10 cellular contexts compared by ENCODE assay signal in the genomic region with DNA sequence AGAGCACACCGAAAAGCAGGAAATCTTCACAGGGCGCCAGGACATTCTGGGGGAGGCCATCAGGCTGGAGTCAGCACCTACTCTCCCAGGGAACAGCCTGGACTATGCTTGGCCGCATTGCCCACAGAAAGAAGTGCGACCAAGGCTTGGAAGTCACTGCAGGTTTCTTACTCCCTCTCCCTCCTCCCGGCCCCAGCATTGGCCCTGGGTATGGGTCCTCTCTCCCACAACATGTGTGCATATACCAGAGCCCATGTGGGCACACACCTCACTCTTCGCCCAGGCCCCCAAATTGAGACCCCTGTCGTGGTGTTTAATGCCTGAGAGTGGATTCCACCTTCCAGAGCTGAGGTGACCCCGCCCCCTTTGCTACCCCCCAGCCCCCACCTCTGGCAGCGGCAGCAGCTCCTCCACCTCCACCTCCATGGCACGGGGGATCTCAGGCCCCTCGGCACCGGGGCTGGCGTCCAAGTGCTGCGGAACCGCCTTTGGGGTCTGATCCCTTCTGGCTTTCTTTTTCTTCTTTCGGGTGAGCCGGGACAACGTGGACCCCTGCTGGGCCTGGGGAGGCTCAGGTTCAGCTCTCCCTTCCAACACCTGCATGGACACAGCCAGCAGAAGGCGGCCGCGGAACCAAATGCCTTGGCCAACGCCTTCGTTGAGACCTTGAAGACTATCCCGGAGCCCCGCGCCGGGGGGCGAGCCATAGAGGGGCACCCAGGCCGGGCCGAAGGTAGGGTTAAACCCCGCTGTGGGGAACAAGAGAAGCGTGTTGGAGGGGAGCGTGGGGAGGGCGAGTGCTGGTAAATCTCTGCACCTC. TPM values are rescaled to one million over a fixed set of nuclear protein-coding genes. Genes with fewer than 3 reads are reported as not detected.
DNase-seq lines count a peak whose midpoint lies in the region; ATAC-seq and TF ChIP-seq lines count a peak whose summit lies in the region.
"Had no signal": no experiment of that assay in that cellular context is flagged by ENCODE, and none has a peak within 500 bp of the region (broad histone marks: within the 10 kb centered on the region; RNA-seq: fewer than 3 reads in every experiment).

No MANE protein-coding gene starts in this region.

- no peak for ATAC-seq in IMR-90 (ENCODE audit: low read depth)

- WGBS in IMR-90 (ENCODE audit: extremely low coverage in 2 of 2, insufficient read length in 1 of 2), 2 experiments = no CpG with 5 or more reads among the region's 34 CpGs
- 47 to 48% methylated on average over 21 to 24 of the region's 34 CpGs for WGBS in mesodermal cell (ENCODE audit: insufficient coverage in 2 of 2), 2 experiments

- H4K91ac ChIP-seq in IMR-90 (ENCODE audit: insufficient read depth, low read depth, low read length) = no peak overlapping the region

- H3K14ac ChIP-seq in IMR-90 (replicated peaks; ENCODE audit: low read depth, low read length) = no peak overlapping the region

- dilution Hi-C loops in IMR-90 (cut with HindIII; ENCODE audit: low sequenced_read_pairs, unreplicated experiment) = no loop called here

- no peak overlapping the region for H2BK5ac ChIP-seq in IMR-90 (ENCODE audit: low read depth, low read length, poor library complexity, severe bottlenecking)

- H4K5ac ChIP-seq in IMR-90 (ENCODE audit: low read depth, low read length) = no peak overlapping the region

- H3K27ac ChIP-seq in IMR-90 (ENCODE audit: insufficient read depth, low read length) (no peak overlapping the region), mesodermal cell (ENCODE audit: low read depth, low read length, severe bottlenecking) (no peak overlapping the region), subcutaneous abdominal adipose tissue (ENCODE audit: low read depth, low read length) (no peak overlapping the region)
- H3K27ac ChIP-seq: VCaP had no signal

- H3K18ac ChIP-seq in IMR-90 (ENCODE audit: low read depth, low read length) = no peak overlapping the region

- H2AK9ac ChIP-seq in IMR-90 (replicated peaks; ENCODE audit: low read depth, low read length, poor library complexity) = no peak overlapping the region

- no peaks in the 10 kb centered on the region for H3K9me1 ChIP-seq in IMR-90 (ENCODE audit: insufficient read depth, low read length)

- H3K4ac ChIP-seq in IMR-90 (ENCODE audit: low read depth, low read length) = no peak overlapping the region

- in situ Hi-C loops in IMR-90 (cut with MboI; ENCODE audit: low sequenced_read_pairs) = no loop called here

- TF ChIP-seq CTCF in IMR-90 (conservative IDR thresholded peaks at IDR 0.05; ENCODE audit: low read depth, low read length) (no peak), cardiac fibroblast (IDR thresholded peaks at IDR 0.05; ENCODE audit: low read depth, low read length) (no peak)

- H3K9me3 ChIP-seq in IMR-90 (ENCODE audit: control insufficient read depth, insufficient read depth, low read length) = no peaks in the 10 kb centered on the region
- H3K9me3 ChIP-seq in mesodermal cell (ENCODE audit: control insufficient read depth, low read length) = no peaks in the 10 kb centered on the region
- H3K9me3 ChIP-seq in subcutaneous abdominal adipose tissue (ENCODE audit: control insufficient read depth in 5 of 5, low read length in 5 of 5) = no peaks in the 10 kb centered on the region

- DNase-seq in IMR-90 = no peak
- no peak for DNase-seq in cardiac fibroblast (ENCODE audit: low read depth in 2 of 2)
- DNase-seq in AG20443 (ENCODE audit: low spot score) = no peak
- no peak for DNase-seq in cerebellum (ENCODE audit: low spot score)
- DNase-seq in AML-193 (lab: John Stamatoyannopoulos, UW) = no peak
- DNase-seq: NCI-H2081 treated with DMSO at 0.1 percent for 48 hours, small intestine had no signal

- POLR2A ChIA-PET in IMR-90 (lab: Charles Lee; ENCODE audit: unreplicated experiment) = no interaction called here

- H4K8ac ChIP-seq in IMR-90 (ENCODE audit: low read depth in 2 of 2, low read length in 2 of 2) = no peak overlapping the region

- intact Hi-C loops in IMR-90 (cut with micrococcal nuclease) = no loop called here

- H3K23ac ChIP-seq in IMR-90 (ENCODE audit: low read depth, low read length) = no peak overlapping the region

- peaks cover 3% of the 10 kb centered on the region for H3K4me1 ChIP-seq in IMR-90 (ENCODE audit: control insufficient read depth, insufficient read depth, low read length)
- no peaks in the 10 kb centered on the region for H3K4me1 ChIP-seq in mesodermal cell (ENCODE audit: control insufficient read depth, insufficient read depth, low read length, poor library complexity, severe bottlenecking)
- peaks cover 0 to 18% (median 18%) of the 10 kb centered on the region in 5 donors for H3K4me1 ChIP-seq in subcutaneous abdominal adipose tissue (ENCODE audit: control insufficient read depth in 5 of 5, insufficient read depth in 5 of 5, low read length in 5 of 5)

- CTCF ChIA-PET in IMR-90 (lab: Yijun Ruan, JAX) = interaction anchor here (1.7 kb wide), 1 partner anchor 15 kb away, joined by 4 read pairs; the partner anchor contains the start of gene SPAG4

- H3K9ac ChIP-seq in IMR-90 (ENCODE audit: low read depth, low read length) (no peak overlapping the region), subcutaneous abdominal adipose tissue (ENCODE audit: low read length in 5 of 5) (peak overlapping the region in 1 of 5 donors; percentile 64)

- peak overlapping the region; percentile 88 for H2AFZ ChIP-seq in IMR-90 (replicated peaks; ENCODE audit: low read length, poor library complexity)

- BruUV-seq in IMR-90 (replicated peaks; lab: Mats Ljungman, UMichigan) = no TSS peak

- no peak overlapping the region for H2BK20ac ChIP-seq in IMR-90 (ENCODE audit: low read depth, low read length)

- H2BK120ac ChIP-seq in IMR-90 (ENCODE audit: low read depth, low read length) = no peak overlapping the region

- H2BK15ac ChIP-seq in IMR-90 (ENCODE audit: low read depth, low read length) = no peak overlapping the region

- no peak for TF ChIP-seq POLR2A in IMR-90 (IDR thresholded peaks at IDR 0.05; ENCODE audit: low read depth, low read length)

- H3K4me3 ChIP-seq in IMR-90 (ENCODE audit: insufficient read depth, low read depth, low read length) (peak overlapping the region; percentile 33), cardiac fibroblast (replicated peaks in 1 of 2; ENCODE audit: low read depth in 2 of 2, low read length in 2 of 2) (peak overlapping the region; percentile 38 to 41), mesodermal cell (ENCODE audit: extremely low read depth, insufficient read depth, low read length, poor library complexity, severe bottlenecking) (peak overlapping the region; percentile 39), subcutaneous abdominal adipose tissue (ENCODE audit: low read depth in 1 of 5, low read length in 5 of 5) (peak overlapping the region in 4 of 5 donors; percentile 58 to 67 (median 62))

- peak overlapping the region; percentile 84; the same call in 1 of the 2 replicates for H3K4me2 ChIP-seq in IMR-90 (ENCODE audit: low read depth, low read length)

- H2AK5ac ChIP-seq in IMR-90 (ENCODE audit: low read depth, low read length) = no peak overlapping the region

- H3K27me3 ChIP-seq in IMR-90 (ENCODE audit: control insufficient read depth, insufficient read depth, low read length) = peaks cover 55% of the 10 kb centered on the region
- H3K27me3 ChIP-seq in subcutaneous abdominal adipose tissue (ENCODE audit: control insufficient read depth in 5 of 5, insufficient read depth in 4 of 5, low read length in 5 of 5) = peaks cover 3 to 31% (median 14%) of the 10 kb centered on the region in 5 donors

- no peaks in the 10 kb centered on the region for H3K79me1 ChIP-seq in IMR-90 (ENCODE audit: low read depth in 1 of 2, low read length in 2 of 2)

- no peak overlapping the region for H3K56ac ChIP-seq in IMR-90 (ENCODE audit: extremely low read depth, insufficient read depth, low read length)

- H4K20me1 ChIP-seq in IMR-90 (ENCODE audit: insufficient read depth, low read length) = no peaks in the 10 kb centered on the region; the same call in 1 of the 2 replicates

- H3K36me3 ChIP-seq in IMR-90 (ENCODE audit: control insufficient read depth, insufficient read depth, low read length) (no peaks in the 10 kb centered on the region), mesodermal cell (ENCODE audit: control insufficient read depth, insufficient read depth, low read length) (no peaks in the 10 kb centered on the region), subcutaneous abdominal adipose tissue (ENCODE audit: control insufficient read depth in 5 of 5, insufficient read depth in 5 of 5, low read length in 5 of 5) (no peaks in the 10 kb centered on the region)

- no peak for TF ChIP-seq RAD21 in IMR-90 (IDR thresholded peaks at IDR 0.05; ENCODE audit: low read length)

TF ChIP-seq in IMR-90, 13 proteins besides CTCF, POLR2A, EP300 and RAD21 (continues in another document):
- no peak for TF ChIP-seq SMC3 (IDR thresholded peaks at IDR 0.05; ENCODE audit: low read depth, low read length)
- no peak for TF ChIP-seq MAFK (IDR thresholded peaks at IDR 0.05; ENCODE audit: low read depth, low read length)
- TF ChIP-seq, protein P1, sequence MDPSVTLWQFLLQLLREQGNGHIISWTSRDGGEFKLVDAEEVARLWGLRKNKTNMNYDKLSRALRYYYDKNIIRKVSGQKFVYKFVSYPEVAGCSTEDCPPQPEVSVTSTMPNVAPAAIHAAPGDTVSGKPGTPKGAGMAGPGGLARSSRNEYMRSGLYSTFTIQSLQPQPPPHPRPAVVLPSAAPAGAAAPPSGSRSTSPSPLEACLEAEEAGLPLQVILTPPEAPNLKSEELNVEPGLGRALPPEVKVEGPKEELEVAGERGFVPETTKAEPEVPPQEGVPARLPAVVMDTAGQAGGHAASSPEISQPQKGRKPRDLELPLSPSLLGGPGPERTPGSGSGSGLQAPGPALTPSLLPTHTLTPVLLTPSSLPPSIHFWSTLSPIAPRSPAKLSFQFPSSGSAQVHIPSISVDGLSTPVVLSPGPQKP (IDR thresholded peaks at IDR 0.05; ENCODE audit: borderline replicate concordance, low read depth, low read length) = no peak

RNA-seq across cellular contexts. Expression of gene SPAG4, which starts 15.2 kb away (rescaled TPM):
- total RNA-seq in IMR-90 (2012; rRNA removed) (1.8 and 1.9 TPM in 2 replicates), cerebellum (0.64 TPM)
- 5.5 and 5.8 TPM in 2 replicates for polyA plus RNA-seq in IMR-90 (2012; rRNA removed)
- 4.8 and 7.3 TPM in 2 replicates for polyA plus RNA-seq in IMR-90 (2012; cell fraction: cytosol; rRNA removed)
- 17.5 and 19.5 TPM in 2 replicates for polyA plus RNA-seq in IMR-90 (2012; cell fraction: nucleus; rRNA removed; ENCODE audit: low replicate concordance)
- polyA plus RNA-seq in mesodermal cell (2013, experiment 1 of 2) = 5.2 TPM
- polyA plus RNA-seq in mesodermal cell (2013, experiment 2 of 2) = 3.7 TPM

RNA-seq across cellular contexts. Expression of gene ERGIC3, which starts 58.5 kb away (rescaled TPM):
- total RNA-seq in IMR-90 (2012; rRNA removed) (438 and 487 TPM in 2 replicates), cerebellum (136 TPM)
- polyA plus RNA-seq in IMR-90 (2012; rRNA removed) = 434 and 437 TPM in 2 replicates
- polyA plus RNA-seq in IMR-90 (2012; cell fraction: cytosol; rRNA removed) = 372 and 430 TPM in 2 replicates
- polyA plus RNA-seq in IMR-90 (2012; cell fraction: nucleus; rRNA removed; ENCODE audit: low replicate concordance) = 321 and 334 TPM in 2 replicates
- 266 TPM for polyA plus RNA-seq in mesodermal cell (2013, experiment 1 of 2)
- polyA plus RNA-seq in mesodermal cell (2013, experiment 2 of 2) = 231 TPM
